Comparison of ENCODE assay signal across 12 cellular contexts in the genomic region with DNA sequence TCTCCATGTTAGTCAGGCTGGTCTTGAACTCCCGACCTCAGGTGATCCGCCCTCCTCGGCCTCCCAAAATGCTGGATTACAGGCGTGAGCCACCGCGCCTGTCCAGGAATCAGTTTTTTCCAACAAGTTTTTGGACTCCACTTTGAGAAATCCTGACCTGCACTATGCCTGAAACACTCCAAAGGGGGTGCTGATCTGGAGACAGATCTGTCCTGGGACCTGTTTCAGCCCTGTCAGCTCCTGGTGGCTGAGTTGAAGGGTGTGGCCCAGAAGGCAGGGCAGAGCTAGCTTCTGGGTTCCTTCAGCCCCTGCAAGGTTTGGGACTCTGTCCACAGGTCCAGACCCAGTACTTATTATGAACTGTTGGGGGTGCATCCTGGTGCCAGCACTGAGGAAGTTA. TPM values are rescaled to one million over a fixed set of nuclear protein-coding genes. Genes with fewer than 3 reads are reported as not detected.
DNase-seq lines count a peak whose midpoint lies in the region; ATAC-seq and TF ChIP-seq lines count a peak whose summit lies in the region.
"Had no signal": no experiment of that assay in that cellular context is flagged by ENCODE, and none has a peak within 500 bp of the region (broad histone marks: within the 10 kb centered on the region; RNA-seq: fewer than 3 reads in every experiment).

No MANE protein-coding gene starts in this region.

- WGBS in endodermal cell (ENCODE audit: insufficient coverage in 1 of 2, insufficient read length in 1 of 2), 2 experiments: 94 to 95% methylated on average over 6 of the region's 6 CpGs

- H3K27ac Mint-ChIP-seq in activated T-cell treated with anti-CD3 and anti-CD28 coated beads, Interleukin-2, amount 50 U/mL, for 72 hours: no peak overlapping the region
- no peak overlapping the region for H3K27ac Mint-ChIP-seq in endodermal cell
- H3K27ac Mint-ChIP-seq in stimulated activated effector memory CD8-positive, alpha-beta T cell treated with anti-CD3 and anti-CD28 coated beads, Interleukin-12 subunit alpha, Interleukin-12 subunit beta, amount 100 ng/mL, for 72 hours: peak overlapping the region; percentile 61

- no peaks in the 10 kb centered on the region for H3K9me3 Mint-ChIP-seq in activated T-cell treated with anti-CD3 and anti-CD28 coated beads, Interleukin-2, amount 50 U/mL, for 72 hours
- no peaks in the 10 kb centered on the region for H3K9me3 Mint-ChIP-seq in endodermal cell
- no peaks in the 10 kb centered on the region for H3K9me3 Mint-ChIP-seq in stimulated activated effector memory CD8-positive, alpha-beta T cell treated with anti-CD3 and anti-CD28 coated beads, Interleukin-12 subunit alpha, Interleukin-12 subunit beta, amount 100 ng/mL, for 72 hours

- peaks cover 60% of the 10 kb centered on the region for H3K4me1 Mint-ChIP-seq in activated T-cell treated with anti-CD3 and anti-CD28 coated beads, Interleukin-2, amount 50 U/mL, for 72 hours (ENCODE audit: low read depth)
- H3K4me1 Mint-ChIP-seq in endodermal cell: peaks cover 13% of the 10 kb centered on the region
- peaks cover 52% of the 10 kb centered on the region for H3K4me1 Mint-ChIP-seq in stimulated activated effector memory CD8-positive, alpha-beta T cell treated with anti-CD3 and anti-CD28 coated beads, Interleukin-12 subunit alpha, Interleukin-12 subunit beta, amount 100 ng/mL, for 72 hours

- no peaks in the 10 kb centered on the region for H3K27me3 Mint-ChIP-seq in activated T-cell treated with anti-CD3 and anti-CD28 coated beads, Interleukin-2, amount 50 U/mL, for 72 hours (ENCODE audit: low read depth)
- peaks cover 6% of the 10 kb centered on the region for H3K27me3 Mint-ChIP-seq in endodermal cell (ENCODE audit: insufficient read depth)

- H3K9me3 ChIP-seq in endodermal cell (ENCODE audit: control insufficient read depth, low read length): no peaks in the 10 kb centered on the region

- no peaks in the 10 kb centered on the region for H3K27me3 ChIP-seq in endodermal cell (ENCODE audit: control insufficient read depth, insufficient read depth, low read length, poor library complexity, severe bottlenecking)

- peak overlapping the region; percentile 85 for H3K4me3 ChIP-seq in endodermal cell (ENCODE audit: low read length)

- H3K9ac ChIP-seq in endodermal cell (ENCODE audit: extremely low read depth, low read length, poor library complexity, severe bottlenecking): no peak overlapping the region

- no peak overlapping the region for H3K27ac ChIP-seq in endodermal cell (ENCODE audit: low read depth, low read length)

- ATAC-seq in activated T-cell treated with anti-CD3 and anti-CD28 coated beads, Interleukin-2, amount 50 U/mL, for 72 hours (replicated peaks in 1 of 2): no peak
- no peak for ATAC-seq in stimulated activated effector memory CD8-positive, alpha-beta T cell treated with anti-CD3 and anti-CD28 coated beads, Interleukin-12 subunit alpha, Interleukin-12 subunit beta, amount 100 ng/mL, for 72 hours
- no peak for ATAC-seq in GM19023 (IDR thresholded peaks at IDR 0.05; ENCODE audit: unreplicated experiment)

- no peak for DNase-seq in activated T-cell treated with anti-CD3 and anti-CD28 coated beads, Interleukin-2, amount 50 U/mL, for 72 hours
- no peak for DNase-seq in activated T-cell treated with anti-CD3 and anti-CD28 coated beads, Interleukin-2, amount 50 U/mL, for 1 hour
- DNase-seq in RPMI8226 (peak; percentile 39), endodermal cell (no peak), NAMALWA (ENCODE audit: low spot score) (no peak), mesenteric fat pad (ENCODE audit: low spot score) (no peak)
- DNase-seq in stimulated activated effector memory CD8-positive, alpha-beta T cell treated with anti-CD3 and anti-CD28 coated beads, Interleukin-12 subunit alpha, Interleukin-12 subunit beta, amount 100 ng/mL, for 72 hours (ENCODE audit: low spot score in 2 of 2): no peak
- DNase-seq: foreskin fibroblast; kidney glomerular epithelial cell; NCI-H187; stimulated activated CD4-positive, alpha-beta T cell treated with anti-CD3 and anti-CD28 coated beads, Interleukin-4, amount 100 ng/mL, for 1 hour had no signal

- no peaks in the 10 kb centered on the region for H3K36me3 ChIP-seq in endodermal cell (ENCODE audit: control insufficient read depth, insufficient read depth, low read length)

- H3K4me1 ChIP-seq in endodermal cell (ENCODE audit: control insufficient read depth, insufficient read depth, low read length): peaks cover 4% of the 10 kb centered on the region

- no peak for TF ChIP-seq CTCF in endodermal cell (conservative IDR thresholded peaks at IDR 0.05)

- no peaks in the 10 kb centered on the region for H3K36me3 Mint-ChIP-seq in activated T-cell treated with anti-CD3 and anti-CD28 coated beads, Interleukin-2, amount 50 U/mL, for 72 hours (ENCODE audit: insufficient read depth in 2 of 2)
- no peaks in the 10 kb centered on the region for H3K36me3 Mint-ChIP-seq in endodermal cell (ENCODE audit: low read depth)
- peaks cover 29% of the 10 kb centered on the region for H3K36me3 Mint-ChIP-seq in stimulated activated effector memory CD8-positive, alpha-beta T cell treated with anti-CD3 and anti-CD28 coated beads, Interleukin-12 subunit alpha, Interleukin-12 subunit beta, amount 100 ng/mL, for 72 hours

- peak overlapping the region; percentile 94 to 97 for H3K4me3 Mint-ChIP-seq in activated T-cell treated with anti-CD3 and anti-CD28 coated beads, Interleukin-2, amount 50 U/mL, for 72 hours
- peak overlapping the region; percentile 72 for H3K4me3 Mint-ChIP-seq in endodermal cell
- peak overlapping the region; percentile 77 for H3K4me3 Mint-ChIP-seq in stimulated activated effector memory CD8-positive, alpha-beta T cell treated with anti-CD3 and anti-CD28 coated beads, Interleukin-12 subunit alpha, Interleukin-12 subunit beta, amount 100 ng/mL, for 72 hours

RNA-seq across cellular contexts. Expression of gene DNAJC4, which starts 1.2 kb away (rescaled TPM):
- total RNA-seq in activated T-cell treated with anti-CD3 and anti-CD28 coated beads, Interleukin-2, amount 50 U/mL, for 72 hours: 10 to 100 TPM; 42.2 to 54.1 TPM
- total RNA-seq in endodermal cell (10 to 100 TPM; 20.3 to 22.9 TPM), mesenteric fat pad (20.4 TPM)
- polyA plus RNA-seq in endodermal cell (2013, experiment 1 of 2): 47.3 TPM
- 47.4 TPM for polyA plus RNA-seq in endodermal cell (2013, experiment 2 of 2)

RNA-seq across cellular contexts. Expression of gene VEGFB, which starts 2.8 kb away (rescaled TPM):
- total RNA-seq in activated T-cell treated with anti-CD3 and anti-CD28 coated beads, Interleukin-2, amount 50 U/mL, for 72 hours: 10 to 100 TPM; 65.4 to 67.3 TPM
- total RNA-seq in endodermal cell (10 to 100 TPM; 58.9 to 78.4 TPM), mesenteric fat pad (426 TPM)
- 54.9 TPM for polyA plus RNA-seq in endodermal cell (2013, experiment 1 of 2)
- 58.4 TPM for polyA plus RNA-seq in endodermal cell (2013, experiment 2 of 2)

RNA-seq across cellular contexts. Expression of gene NUDT22, which starts 5.5 kb away (rescaled TPM):
- total RNA-seq in activated T-cell treated with anti-CD3 and anti-CD28 coated beads, Interleukin-2, amount 50 U/mL, for 72 hours: 10 to 100 TPM; 78.6 to 92.9 TPM
- total RNA-seq in endodermal cell (10 to 100 TPM; 54.4 to 55.9 TPM), mesenteric fat pad (45.8 TPM)
- polyA plus RNA-seq in endodermal cell (2013, experiment 1 of 2): 25.3 TPM
- polyA plus RNA-seq in endodermal cell (2013, experiment 2 of 2): 25.5 TPM

RNA-seq across cellular contexts. Expression of gene TRPT1, which starts 5.5 kb away (rescaled TPM):
- 10 to 100 TPM; 19.7 to 25.5 TPM for total RNA-seq in activated T-cell treated with anti-CD3 and anti-CD28 coated beads, Interleukin-2, amount 50 U/mL, for 72 hours
- total RNA-seq in endodermal cell (10 to 100 TPM; 45.6 to 60.4 TPM), mesenteric fat pad (32.7 TPM)
- 62.9 TPM for polyA plus RNA-seq in endodermal cell (2013, experiment 1 of 2)
- 57.2 TPM for polyA plus RNA-seq in endodermal cell (2013, experiment 2 of 2)

RNA-seq across cellular contexts. Expression of gene FKBP2, which starts 9.4 kb away (rescaled TPM):
- 10 to 100 TPM; 34.2 to 41.5 TPM for total RNA-seq in activated T-cell treated with anti-CD3 and anti-CD28 coated beads, Interleukin-2, amount 50 U/mL, for 72 hours
- 10 to 100 TPM; 44.6 to 53.7 TPM for total RNA-seq in endodermal cell
- 64.6 TPM for polyA plus RNA-seq in endodermal cell (2013, experiment 1 of 2)
- polyA plus RNA-seq in endodermal cell (2013, experiment 2 of 2): 54.0 TPM
- total RNA-seq in mesenteric fat pad: 53.8 TPM
